8 cellular contexts compared by ENCODE assay signal in genomic region chr11:40306938-40307548, GRCh38.
DNase-seq lines count a peak whose midpoint lies in the region; ATAC-seq, FAIRE-seq and TF ChIP-seq lines count a peak whose summit lies in the region.

No MANE protein-coding gene starts in this region.

- no peaks in the 10 kb centered on the region for H3K9me2 ChIP-seq in OCI-LY7 (ENCODE audit: insufficient read depth, low read length)

- H3K9me3 ChIP-seq in OCI-LY7 (ENCODE audit: low read length) (no peaks in the 10 kb centered on the region), small intestine (ENCODE audit: control insufficient read depth, low read depth) (no peaks in the 10 kb centered on the region)

- WGBS in small intestine, 3 donors, result 0 to 3% (median 2%) methylated on average over 1 of the region's 1 CpG

- TF ChIP-seq POLR2A in GM18505 (IDR thresholded peaks at IDR 0.05; ENCODE audit: borderline replicate concordance, extremely low read depth, insufficient read depth, insufficient read length) (no peak), erythroblast (IDR thresholded peaks at IDR 0.05; ENCODE audit: low read length) (no peak)

- DNase-seq in AG08395 (ENCODE audit: low spot score) (peak; percentile 80), OCI-LY7 (ENCODE audit: low spot score) (peak; percentile 26), erythroblast (lab: John Stamatoyannopoulos, UW) (peak; percentile 15 to 37), small intestine (peak; percentile 3), islet precursor cell (no peak)
- no peak for DNase-seq in activated effector memory CD4-positive, alpha-beta T cell treated with anti-CD3 and anti-CD28 coated beads, Interleukin-2, amount 50 U/mL, for 16 hours

- H3K27me3 ChIP-seq in small intestine (ENCODE audit: control insufficient read depth in 2 of 2, insufficient read depth in 2 of 2, low read length in 2 of 2), result no peaks in the 10 kb centered on the region

- H3K27ac ChIP-seq in OCI-LY7 (ENCODE audit: low read depth, low read length, poor library complexity, severe bottlenecking) (no peak overlapping the region), small intestine (ENCODE audit: low read depth in 1 of 2, low read length in 1 of 2) (no peak overlapping the region)

- no peak overlapping the region for H2AFZ ChIP-seq in OCI-LY7 (ENCODE audit: low read length)

- TF ChIP-seq CTCF in OCI-LY7 (conservative IDR thresholded peaks at IDR 0.05; ENCODE audit: low read length), result peak; percentile 80

- H3K4me3 ChIP-seq in OCI-LY7 (ENCODE audit: low read depth, low read length, poor library complexity, severe bottlenecking) (no peak overlapping the region), small intestine (ENCODE audit: low read depth in 1 of 2, low read length in 2 of 2) (no peak overlapping the region)

- ATAC-seq in GM18505 (IDR thresholded peaks at IDR 0.05; ENCODE audit: unreplicated experiment) (peak; percentile 86), HG03045 (IDR thresholded peaks at IDR 0.05; ENCODE audit: unreplicated experiment) (peak; percentile 55)

- H3K4me2 ChIP-seq in OCI-LY7 (ENCODE audit: low read length), result no peak overlapping the region

- H4K20me1 ChIP-seq in OCI-LY7 (ENCODE audit: insufficient read depth, low read length), result no peaks in the 10 kb centered on the region

- CTCF ChIA-PET in OCI-LY7 (lab: Charles Lee; ENCODE audit: unreplicated experiment), result no interaction called here

- H3K36me3 ChIP-seq in OCI-LY7 (ENCODE audit: insufficient read depth, low read length) (no peaks in the 10 kb centered on the region), small intestine (ENCODE audit: control insufficient read depth in 2 of 2, insufficient read depth in 2 of 2, low read length in 2 of 2) (no peaks in the 10 kb centered on the region)

- FAIRE-seq in small intestine (lab: Jason Lieb, UNC), result no peak

- H3K4me1 ChIP-seq in OCI-LY7 (ENCODE audit: insufficient read depth, low read length, poor library complexity, severe bottlenecking) (no peaks in the 10 kb centered on the region), small intestine (ENCODE audit: control insufficient read depth in 2 of 2, insufficient read depth in 1 of 2, low read depth in 1 of 2, low read length in 1 of 2) (no peaks in the 10 kb centered on the region)

- POLR2A ChIA-PET in OCI-LY7 (lab: Charles Lee), result interaction anchor here (1.0 kb wide), 1 partner anchor 14 kb away, joined by 4 read pairs; no protein-coding TSS in a partner anchor

- intact Hi-C loops in OCI-LY7 (cut with micrococcal nuclease; ENCODE audit: unreplicated experiment), result loop anchor here (2.0 to 10.0 kb wide), 2 partner anchors 898 to 1124 kb away; no protein-coding TSS in a partner anchor

- no peaks in the 10 kb centered on the region for H3K79me2 ChIP-seq in OCI-LY7 (ENCODE audit: insufficient read depth, low read depth, low read length)

- no TSS peak for BruUV-seq in OCI-LY7 (replicated peaks; lab: Mats Ljungman, UMichigan)

Comparison
In these comparisons a context has a peak if more than half of its experiments do, and no peak if none do; other contexts are left out.
1. DNase-seq: peak in AG08395 (single experiment), OCI-LY7 (single experiment), erythroblast (2 of 2) and small intestine (single experiment); none in activated effector memory CD4-positive, alpha-beta T cell treated with anti-CD3 and anti-CD28 coated beads, Interleukin-2, amount 50 U/mL, for 16 hours (single experiment) and islet precursor cell (single experiment).